8 cellular contexts compared by ENCODE assay signal in the genomic region with DNA sequence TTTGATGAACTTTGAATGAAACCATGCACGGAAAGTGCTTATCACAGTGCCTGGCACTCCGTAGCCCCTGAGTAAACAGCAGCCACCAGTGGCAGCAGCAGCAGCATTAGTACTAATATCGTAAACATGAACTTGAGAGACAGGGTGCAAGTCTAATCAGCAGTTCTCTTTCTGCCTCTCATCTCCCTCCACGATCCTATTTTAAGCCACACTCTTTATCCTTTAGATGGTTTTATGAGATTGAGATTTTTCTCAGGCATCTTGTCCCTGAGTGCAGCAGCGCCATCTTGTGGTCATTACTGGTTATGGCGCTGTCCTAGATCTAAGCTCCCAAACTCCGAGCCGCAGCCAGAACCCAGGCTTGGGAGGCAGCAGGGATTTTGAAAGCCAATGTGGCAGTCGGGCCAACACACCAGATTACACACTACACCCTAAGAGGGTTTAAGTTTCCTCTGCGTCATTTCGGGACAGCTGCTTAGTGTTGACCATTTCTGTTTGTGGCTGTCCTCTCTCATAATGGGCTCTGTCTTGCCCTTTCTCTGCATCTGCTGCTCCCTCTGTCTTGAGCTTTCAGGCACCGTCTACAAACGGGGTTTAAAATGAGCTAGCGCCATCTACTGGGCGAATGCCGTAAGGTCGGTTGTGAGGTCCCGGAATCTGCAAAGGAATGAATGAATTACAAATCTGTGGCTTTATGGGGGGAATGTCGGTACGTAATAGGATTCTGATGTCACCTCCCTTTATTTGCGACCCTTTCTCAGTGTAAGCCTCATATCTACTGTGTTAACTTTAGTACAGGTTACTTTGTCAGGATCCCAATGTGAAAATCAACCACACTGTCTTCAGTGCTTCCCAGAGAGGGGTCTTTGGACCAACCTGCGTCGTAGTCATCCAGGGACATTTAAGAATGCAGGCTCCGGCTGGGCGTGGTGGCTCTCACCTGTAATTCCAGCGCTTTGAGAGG.
DNase-seq lines count a peak whose midpoint lies in the region; ATAC-seq and TF ChIP-seq lines count a peak whose summit lies in the region.

No MANE protein-coding gene starts in this region.

- H2BK5ac ChIP-seq in IMR-90 (ENCODE audit: low read depth, low read length, poor library complexity, severe bottlenecking) = no peak overlapping the region

- intact Hi-C loops in IMR-90 (cut with micrococcal nuclease) (loop anchor here (1.0 to 5.0 kb wide), 12 partner anchors 65 to 1176 kb away; a partner anchor contains a TSS), esophagus muscularis mucosa (cut with DNase I) (loop anchor here (10.0 kb wide), 1 partner anchor 112 kb away; a partner anchor contains a TSS)

- H4K20me1 ChIP-seq in IMR-90 (ENCODE audit: insufficient read depth, low read length) = no peaks in the 10 kb centered on the region
- H4K20me1 ChIP-seq in OCI-LY3 (ENCODE audit: insufficient read depth, low read length) = peaks cover 11% of the 10 kb centered on the region; the same call in 1 of the 2 replicates

- no peak overlapping the region for H3K18ac ChIP-seq in IMR-90 (ENCODE audit: low read depth, low read length)

- no peak overlapping the region; a peak in 1 of 4 replicates for H4K8ac ChIP-seq in IMR-90 (ENCODE audit: low read depth in 2 of 2, low read length in 2 of 2)

- 0 out of 2 replicates have a peak overlapping the region, but pooled peaks have one; percentile 10 for H2BK20ac ChIP-seq in IMR-90 (ENCODE audit: low read depth, low read length)

- TF ChIP-seq POLR2A in IMR-90 (IDR thresholded peaks at IDR 0.05; ENCODE audit: low read depth, low read length) (no peak), esophagus muscularis mucosa (IDR thresholded peaks at IDR 0.05; ENCODE audit: low read depth) (no peak)

- no peaks in the 10 kb centered on the region for H3K79me1 ChIP-seq in IMR-90 (ENCODE audit: low read depth in 1 of 2, low read length in 2 of 2)

- no peak for TF ChIP-seq EP300 in esophagus muscularis mucosa (IDR thresholded peaks at IDR 0.05)

- H3K14ac ChIP-seq in IMR-90 (replicated peaks; ENCODE audit: low read depth, low read length) = no peak overlapping the region

- H3K4ac ChIP-seq in IMR-90 (ENCODE audit: low read depth, low read length) = peak overlapping the region; percentile 16; the same call in 1 of the 2 replicates

- TF ChIP-seq RAD21 in IMR-90 (IDR thresholded peaks at IDR 0.05; ENCODE audit: low read length) = peak; percentile 78

- dilution Hi-C loops in IMR-90 (cut with HindIII; ENCODE audit: low sequenced_read_pairs, unreplicated experiment) = no loop called here

- BruUV-seq in IMR-90 (replicated peaks; lab: Mats Ljungman, UMichigan) = no TSS peak

- H2BK15ac ChIP-seq in IMR-90 (ENCODE audit: low read depth, low read length) = no peak overlapping the region

- H3K27ac ChIP-seq in IMR-90 (ENCODE audit: insufficient read depth, low read length) = no peak overlapping the region; the same call in 1 of the 2 replicates
- H3K27ac ChIP-seq in OCI-LY3 (ENCODE audit: low read length) = 0 out of 2 replicates have a peak overlapping the region, but pooled peaks have one; percentile 14
- peak overlapping the region; percentile 46 to 77 (median 69) for H3K27ac ChIP-seq in esophagus muscularis mucosa (replicated peaks in 1 of 4)
- no peak overlapping the region for H3K27ac ChIP-seq in muscle layer of duodenum (ENCODE audit: low read length)

- H3K4me1 ChIP-seq in IMR-90 (ENCODE audit: control insufficient read depth, insufficient read depth, low read length) (peaks cover 4% of the 10 kb centered on the region), OCI-LY3 (ENCODE audit: low read length) (peaks cover 30% of the 10 kb centered on the region), esophagus muscularis mucosa (peaks cover 3 to 29% (median 14%) of the 10 kb centered on the region in 4 donors), muscle layer of duodenum (ENCODE audit: control insufficient read depth in 1 of 2, insufficient read depth in 2 of 2, low read length in 2 of 2) (peaks cover 0 to 5% of the 10 kb centered on the region in 2 donors)

- H3K4me2 ChIP-seq in IMR-90 (ENCODE audit: low read depth, low read length) (peak overlapping the region; percentile 97), OCI-LY3 (ENCODE audit: low read length) (peak overlapping the region; percentile 88)

- DNase-seq in DMS153 (lab: John Stamatoyannopoulos, UW) (peak; percentile 54), IMR-90 (peak; percentile 87), esophagus muscularis mucosa (ENCODE audit: extremely low spot score) (no peak)
- peak; percentile 84 for DNase-seq in activated T-cell treated with anti-CD3 and anti-CD28 coated beads, Interleukin-2, amount 50 U/mL, for 1 hour
- DNase-seq in stimulated activated CD8-positive, alpha-beta memory T cell treated with anti-CD3 and anti-CD28 coated beads, Interleukin-7, amount 100 ng/mL, for 24 hours (ENCODE audit: low read depth) = peak; percentile 62

- in situ Hi-C loops in IMR-90 (cut with MboI; ENCODE audit: low sequenced_read_pairs) = loop anchor here (10.0 to 25.0 kb wide), 3 partner anchors 122 to 1181 kb away; a partner anchor contains a TSS

- CTCF ChIA-PET in IMR-90 (lab: Yijun Ruan, JAX) = interaction anchor here (0.6 to 2.6 kb wide), 30 partner anchors 9 to 999 kb away, joined by 3 to 29 read pairs (median 3); a partner anchor contains a TSS

- H3K9ac ChIP-seq in IMR-90 (ENCODE audit: low read depth, low read length) (peak overlapping the region; percentile 62), OCI-LY3 (ENCODE audit: low read length) (peak overlapping the region; percentile 41; the same call in 1 of the 2 replicates)

- H3K56ac ChIP-seq in IMR-90 (ENCODE audit: extremely low read depth, insufficient read depth, low read length) = no peak overlapping the region

- H2AFZ ChIP-seq in IMR-90 (replicated peaks; ENCODE audit: low read length, poor library complexity) = peak overlapping the region; percentile 90
- peak overlapping the region; percentile 88 for H2AFZ ChIP-seq in OCI-LY3 (ENCODE audit: low read depth, low read length)

- no peaks in the 10 kb centered on the region for H3K79me2 ChIP-seq in OCI-LY3 (ENCODE audit: low read length)

- peak; percentile 83 for ATAC-seq in GM21576 (IDR thresholded peaks at IDR 0.05; ENCODE audit: unreplicated experiment)
- peak; percentile 92 for ATAC-seq in IMR-90 (ENCODE audit: low read depth)

- no peaks in the 10 kb centered on the region for H3K9me1 ChIP-seq in IMR-90 (ENCODE audit: insufficient read depth, low read length)

- 54% methylated on average over 2 of the region's 26 CpGs; no CpG with 5 or more reads in 1 of the 2 experiments for WGBS in IMR-90 (ENCODE audit: extremely low coverage in 2 of 2, insufficient read length in 1 of 2), 2 experiments
- WGBS in esophagus muscularis mucosa = 14% methylated on average over 25 of the region's 26 CpGs

- no peak overlapping the region for H3K23ac ChIP-seq in IMR-90 (ENCODE audit: low read depth, low read length)

- H2AK5ac ChIP-seq in IMR-90 (ENCODE audit: low read depth, low read length) = no peak overlapping the region

- H3K27me3 ChIP-seq in IMR-90 (ENCODE audit: control insufficient read depth, insufficient read depth, low read length) = no peaks in the 10 kb centered on the region
- peaks cover 35% of the 10 kb centered on the region for H3K27me3 ChIP-seq in OCI-LY3 (ENCODE audit: low read depth, low read length)
- no peaks in the 10 kb centered on the region for H3K27me3 ChIP-seq in esophagus muscularis mucosa
- no peaks in the 10 kb centered on the region for H3K27me3 ChIP-seq in muscle layer of duodenum (ENCODE audit: low read depth, low read length)

- H3K9me3 ChIP-seq in IMR-90 (ENCODE audit: control insufficient read depth, insufficient read depth, low read length) (no peaks in the 10 kb centered on the region), OCI-LY3 (ENCODE audit: insufficient read depth, low read length) (no peaks in the 10 kb centered on the region), esophagus muscularis mucosa (no peaks in the 10 kb centered on the region), muscle layer of duodenum (ENCODE audit: control insufficient read depth in 1 of 2, low read length in 2 of 2) (no peaks in the 10 kb centered on the region)

- H3K4me3 ChIP-seq in IMR-90 (ENCODE audit: insufficient read depth, low read depth, low read length) (peak overlapping the region; percentile 45), OCI-LY3 (ENCODE audit: low read length) (peak overlapping the region; percentile 74), esophagus muscularis mucosa (peak overlapping the region; percentile 37 to 53 (median 41)), muscle layer of duodenum (ENCODE audit: low read depth in 1 of 2, low read length in 2 of 2) (peak overlapping the region; percentile 46 to 60)

- H2BK120ac ChIP-seq in IMR-90 (ENCODE audit: low read depth, low read length) = peak overlapping the region; percentile 17; the same call in 1 of the 2 replicates

- H4K5ac ChIP-seq in IMR-90 (ENCODE audit: low read depth, low read length) = no peak overlapping the region

- H4K91ac ChIP-seq in IMR-90 (ENCODE audit: insufficient read depth, low read depth, low read length) = no peak overlapping the region

- POLR2A ChIA-PET in IMR-90 (lab: Charles Lee; ENCODE audit: unreplicated experiment) = interaction anchor here (0.6 kb wide), 1 partner anchor 49 kb away, joined by 5 read pairs; no protein-coding TSS in a partner anchor

- TF ChIP-seq CTCF in IMR-90 (conservative IDR thresholded peaks at IDR 0.05; ENCODE audit: low read depth, low read length) (peak; percentile 84), OCI-LY3 (IDR thresholded peaks at IDR 0.05; ENCODE audit: low read depth, low read length) (peak; percentile 92), esophagus muscularis mucosa (IDR thresholded peaks at IDR 0.05) (peak; percentile 82 to 94 (median 93))

- no peak overlapping the region for H2AK9ac ChIP-seq in IMR-90 (replicated peaks; ENCODE audit: low read depth, low read length, poor library complexity)

- H3K36me3 ChIP-seq in IMR-90 (ENCODE audit: control insufficient read depth, insufficient read depth, low read length) (no peaks in the 10 kb centered on the region), OCI-LY3 (replicated peaks; ENCODE audit: low read depth, low read length) (no peaks in the 10 kb centered on the region), esophagus muscularis mucosa (no peaks in the 10 kb centered on the region), muscle layer of duodenum (ENCODE audit: control insufficient read depth in 1 of 2, insufficient read depth in 2 of 2, low read length in 2 of 2) (no peaks in the 10 kb centered on the region)

TF ChIP-seq in IMR-90, 13 proteins besides CTCF, POLR2A, EP300 and RAD21:
- TF ChIP-seq SMC3 (IDR thresholded peaks at IDR 0.05; ENCODE audit: low read depth, low read length) = peak; percentile 62
- TF ChIP-seq, protein P1, sequence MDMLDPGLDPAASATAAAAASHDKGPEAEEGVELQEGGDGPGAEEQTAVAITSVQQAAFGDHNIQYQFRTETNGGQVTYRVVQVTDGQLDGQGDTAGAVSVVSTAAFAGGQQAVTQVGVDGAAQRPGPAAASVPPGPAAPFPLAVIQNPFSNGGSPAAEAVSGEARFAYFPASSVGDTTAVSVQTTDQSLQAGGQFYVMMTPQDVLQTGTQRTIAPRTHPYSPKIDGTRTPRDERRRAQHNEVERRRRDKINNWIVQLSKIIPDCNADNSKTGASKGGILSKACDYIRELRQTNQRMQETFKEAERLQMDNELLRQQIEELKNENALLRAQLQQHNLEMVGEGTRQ (IDR thresholded peaks at IDR 0.05; ENCODE audit: low read depth, low read length) = no peak

Comparison
In these comparisons a context has a peak if more than half of its experiments do, and no peak if none do; other contexts are left out.
1. H3K27ac ChIP-seq: peak in OCI-LY3 (single experiment) and esophagus muscularis mucosa (4 of 4); none in IMR-90 (single experiment) and muscle layer of duodenum (single experiment).
2. Peak in every context shown above with its lines, with median percentiles within 50 percentile points of each other: H3K4me3 ChIP-seq and CTCF ChIP-seq.